Comparison of ENCODE assay signal across 24 cellular contexts in the genomic region with DNA sequence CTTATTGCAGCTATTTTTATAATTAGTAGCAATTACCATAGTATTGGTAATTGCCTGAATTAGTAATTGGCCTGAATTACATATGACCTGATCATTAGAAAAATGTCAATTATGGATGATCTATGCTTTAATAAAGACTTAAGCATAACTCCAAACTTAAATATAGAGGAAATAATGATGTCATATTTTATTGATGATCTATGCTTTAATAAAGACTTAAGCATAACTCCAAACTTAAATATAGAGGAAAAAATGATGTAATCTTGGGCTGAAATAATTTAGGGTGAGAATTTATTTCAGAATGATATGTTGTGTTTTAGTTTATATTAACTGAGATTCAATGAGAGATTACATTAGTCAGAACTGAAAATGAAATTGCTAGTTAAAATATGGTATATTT.
"Had no signal": no experiment of that assay in that cellular context is flagged by ENCODE, and none has a peak within 500 bp of the region (broad histone marks: within the 10 kb centered on the region; RNA-seq: fewer than 3 reads in every experiment).

No MANE protein-coding gene starts in this region.

- FAIRE-seq: endothelial cell of umbilical vein, frontal cortex had no signal

- H3K27ac ChIP-seq: coronary artery, dorsolateral prefrontal cortex, esophagus muscularis mucosa, foreskin keratinocyte, gastroesophageal sphincter, heart left ventricle, hepatocyte, left lung, lower lobe of right lung had no signal

- ATAC-seq: foreskin keratinocyte; gastroesophageal sphincter; heart left ventricle; left cardiac atrium; left lung; left ventricle myocardium superior; lower lobe of right lung; mucosa of descending colon; naive thymus-derived CD8-positive, alpha-beta T cell had no signal

- H3K4me1 ChIP-seq: foreskin keratinocyte, gastroesophageal sphincter, left lung, lower lobe of right lung had no signal

- H3K9me3 Mint-ChIP-seq: mesothelial cell of epicardium, naive B cell had no signal

- H3K36me3 ChIP-seq: esophagus muscularis mucosa, gastroesophageal sphincter, heart left ventricle, left lung, lower lobe of right lung had no signal

- H3K36me3 Mint-ChIP-seq: immature natural killer cell; mesothelial cell of epicardium; naive B cell; naive thymus-derived CD8-positive, alpha-beta T cell had no signal

- H2AFZ ChIP-seq: hepatocyte had no signal

- H3K9me3 ChIP-seq: esophagus muscularis mucosa, gastroesophageal sphincter, heart left ventricle, left lung, lower lobe of right lung, mucosa of descending colon had no signal

- H3K27me3 ChIP-seq: dorsolateral prefrontal cortex, esophagus muscularis mucosa, foreskin keratinocyte, gastroesophageal sphincter, heart left ventricle, hepatocyte, left lung had no signal

- H3K4me3 ChIP-seq: coronary artery, dorsolateral prefrontal cortex, esophagus muscularis mucosa, gastroesophageal sphincter, heart left ventricle, hepatocyte, left lung, lower lobe of right lung, mucosa of descending colon had no signal

- DNase-seq: dermis blood vessel endothelial cell; dorsolateral prefrontal cortex; effector CD4-positive, alpha-beta T cell; effector memory CD4-positive, alpha-beta T cell; foreskin keratinocyte; heart left ventricle; hypothalamus; immature natural killer cell; islet precursor cell; left cardiac atrium; left lung; left ventricle myocardium superior; lower lobe of right lung; mesenchymal stem cell; mucosa of descending colon; naive B cell; naive thymus-derived CD8-positive, alpha-beta T cell had no signal

- H3K4me1 Mint-ChIP-seq: immature natural killer cell; naive B cell; naive thymus-derived CD8-positive, alpha-beta T cell had no signal

- H3K4me2 ChIP-seq: hepatocyte had no signal

- H3K79me2 ChIP-seq: hepatocyte had no signal

- H3K4me3 Mint-ChIP-seq: immature natural killer cell; mesothelial cell of epicardium; naive B cell; naive thymus-derived CD8-positive, alpha-beta T cell had no signal

- H3K27ac Mint-ChIP-seq: immature natural killer cell; mesothelial cell of epicardium; naive B cell; naive thymus-derived CD8-positive, alpha-beta T cell had no signal
